8 cellular contexts compared by ENCODE assay signal in the genomic region with DNA sequence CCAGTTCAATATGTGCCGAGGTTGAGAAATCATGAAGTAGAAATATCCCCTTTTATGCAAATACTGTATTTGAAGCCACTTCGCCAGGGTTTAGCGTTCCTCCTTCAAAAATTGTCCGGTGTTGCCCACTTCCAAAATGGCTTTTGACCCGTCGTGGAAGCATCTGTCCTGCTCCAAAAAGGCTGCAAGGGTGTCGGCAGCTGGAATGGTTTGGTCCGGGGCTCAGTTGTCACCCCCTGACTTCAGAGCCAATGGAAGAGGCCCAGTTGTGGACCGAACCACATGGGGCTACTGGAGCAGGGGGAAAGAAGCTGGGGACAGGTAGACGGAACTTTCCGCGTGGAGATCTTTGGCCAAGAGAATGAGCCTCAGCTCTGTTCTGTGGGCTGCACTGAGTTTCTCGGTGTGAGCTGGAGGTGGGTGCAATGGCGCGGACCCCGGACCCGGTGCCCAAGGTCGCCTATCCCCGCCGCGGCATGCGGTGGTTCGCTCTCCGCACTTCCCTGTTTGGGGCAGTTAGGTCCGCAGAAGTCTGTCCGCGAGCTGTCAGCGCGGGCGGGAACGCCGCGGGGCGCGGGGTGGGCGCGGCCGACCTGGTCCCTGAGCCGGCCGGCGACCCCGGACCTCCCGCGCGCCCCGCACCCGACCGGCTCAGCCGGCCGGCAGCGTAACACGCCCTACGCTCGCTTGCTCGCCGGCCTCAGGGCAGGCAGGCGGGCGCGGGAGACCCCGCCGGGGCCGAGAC. TPM values are rescaled to one million over a fixed set of nuclear protein-coding genes. Genes with fewer than 3 reads are reported as not detected.
DNase-seq lines count a peak whose midpoint lies in the region; ATAC-seq and TF ChIP-seq lines count a peak whose summit lies in the region.

Gene ANKRD13A, plus strand, starts transcription at position 527 of the 745 bp plus-strand sequence. CDS start 259 bp downstream, outside the sequence.

- peaks cover 46 to 67% of the 10 kb centered on the region in 2 donors for H3K4me1 Mint-ChIP-seq in natural killer cell

- no peaks in the 10 kb centered on the region for H3K9me3 Mint-ChIP-seq in natural killer cell

- peak; percentile 88 for TF ChIP-seq POLR2A in Raji (IDR thresholded peaks at IDR 0.05; ENCODE audit: insufficient read depth, low read depth, low read length)

- no peak for TF ChIP-seq CTCF in natural killer cell (IDR thresholded peaks at IDR 0.05)

- H3K27ac Mint-ChIP-seq in natural killer cell: peak within 1 kb of the TSS; percentile 93 to 96

- DNase-seq in DMS153 treated with DMSO at 0.1 percent for 48 hours (lab: John Stamatoyannopoulos, UW; ENCODE audit: unreplicated experiment): peak; percentile 75
- peak; percentile 61 for DNase-seq in GOT3 (lab: John Stamatoyannopoulos, UW)
- peak; percentile 87 for DNase-seq in M059J (ENCODE audit: low read depth)
- DNase-seq in activated T-helper 9 cell treated with anti-CD3 and anti-CD28 coated beads, Interleukin-2, amount 50 U/mL, for 16 hours (ENCODE audit: low read depth): peak; percentile 79
- peak; percentile 97 for DNase-seq in fibroblast of peridontal ligament (ENCODE audit: extremely low read depth)
- peak; percentile 83 for DNase-seq in natural killer cell
- DNase-seq in stimulated activated naive CD4-positive, alpha-beta T cell (lab: John Stamatoyannopoulos, UW): peak; percentile 79 to 91 (median 86)

- intact Hi-C loops in natural killer cell (cut with micrococcal nuclease): loop anchor here (5.0 to 10.0 kb wide), 5 partner anchors 48 to 427 kb away; partner anchors contain the start of genes C12orf76, FAM222A, GLTP and MMAB

- ATAC-seq in natural killer cell: peak; percentile 75 to 91 (median 79)

- H3K36me3 Mint-ChIP-seq in natural killer cell: no peaks in the 10 kb centered on the region

- H3K27me3 Mint-ChIP-seq in natural killer cell (ENCODE audit: low read depth in 2 of 2): no peaks in the 10 kb centered on the region

- H3K4me3 Mint-ChIP-seq in natural killer cell: peak within 1 kb of the TSS; percentile 97

RNA-seq across cellular contexts. Expression of gene ANKRD13A, which starts in this region (rescaled TPM):
- total RNA-seq in M059J (2014; rRNA removed; shearing (Covaris generic)): 156 and 291 TPM in 2 replicates
- total RNA-seq in natural killer cell: 10 to 100 TPM; 74.9 to 93.6 (median 90.7) TPM

Comparison
In these comparisons a context has a peak if more than half of its experiments do, and no peak if none do; other contexts are left out.
1. Peak in every context shown above with its lines: DNase-seq and ATAC-seq.